In genomic region chr2:218959761-218960195, GRCh38 we compare ENCODE assay signal across 8 cellular contexts. TPM values are rescaled to one million over a fixed set of nuclear protein-coding genes. Genes with fewer than 3 reads are reported as not detected.
A peak's percentile ranks its signal among the peaks of the same experiment; 100 is the strongest.
DNase-seq lines count a peak whose midpoint lies in the region; ATAC-seq and TF ChIP-seq lines count a peak whose summit lies in the region.

No MANE protein-coding gene starts in this region.

- no peaks in the 10 kb centered on the region for H3K79me1 ChIP-seq in mesenchymal stem cell (replicated peaks; ENCODE audit: low read length, poor library complexity, severe bottlenecking)

- H3K4me3 Mint-ChIP-seq in activated T-helper 2 cell treated with anti-CD3 and anti-CD28 coated beads, Interferon-gamma antibody, Interleukin-2, Interleukin-4, amounts not matched to agents 10 μg/mL and 5 μg/mL and 100 μg/mL, durations not matched to agents 14 hours and 24 hours and 36 hours (ENCODE audit: low read depth) = no peak overlapping the region

- BruUV-seq in A673 (replicated peaks; lab: Mats Ljungman, UMichigan) = no TSS peak

- peaks cover 24% of the 10 kb centered on the region for H3K4me1 ChIP-seq in A673 (ENCODE audit: insufficient read depth, low read length, poor library complexity, severe bottlenecking)
- no peaks in the 10 kb centered on the region for H3K4me1 ChIP-seq in GM23248 (ENCODE audit: insufficient read depth)
- peaks cover 13% of the 10 kb centered on the region for H3K4me1 ChIP-seq in mesenchymal stem cell (ENCODE audit: control insufficient read depth, insufficient read depth, low read depth, low read length)

- H3K14ac ChIP-seq in mesenchymal stem cell (ENCODE audit: low read length in 2 of 2) = no peak overlapping the region

- no peak overlapping the region for H4K91ac ChIP-seq in mesenchymal stem cell (ENCODE audit: low read length)

- H3K4me2 ChIP-seq in GM23248 (ENCODE audit: unreplicated experiment) = peak overlapping the region; percentile 80
- H3K4me2 ChIP-seq in mesenchymal stem cell (ENCODE audit: low read length, poor library complexity, severe bottlenecking) = peak overlapping the region; percentile 70

- no peaks in the 10 kb centered on the region for H3K9me2 ChIP-seq in GM23248 (ENCODE audit: insufficient read depth)

- no peak overlapping the region for H3K4ac ChIP-seq in mesenchymal stem cell (ENCODE audit: low read depth in 1 of 2, low read length in 2 of 2)

- peaks cover 74% of the 10 kb centered on the region for H3K27me3 Mint-ChIP-seq in activated T-helper 2 cell treated with anti-CD3 and anti-CD28 coated beads, Interferon-gamma antibody, Interleukin-2, Interleukin-4, amounts not matched to agents 10 μg/mL and 5 μg/mL and 100 μg/mL, durations not matched to agents 14 hours and 24 hours and 36 hours (ENCODE audit: low read depth)

- H3K9ac ChIP-seq in GM23248 (no peak overlapping the region), mesenchymal stem cell (ENCODE audit: low read length) (no peak overlapping the region)

- no peak overlapping the region for H2BK5ac ChIP-seq in mesenchymal stem cell (ENCODE audit: low read depth, low read length, poor library complexity, severe bottlenecking)

- no peak overlapping the region for H2BK15ac ChIP-seq in mesenchymal stem cell (ENCODE audit: low read depth, poor library complexity, severe bottlenecking)

- DNase-seq in A673 (ENCODE audit: low spot score) (no peak), GM23248 (no peak), astrocyte of the cerebellum (ENCODE audit: low read depth) (no peak), mesenchymal stem cell (no peak), left colon (no peak), activated gamma-delta T cell treated with Interleukin-2 at 50 U/mL for 16 hours (no peak), NCI-H2081 (lab: John Stamatoyannopoulos, UW) (no peak)
- DNase-seq in activated T-helper 2 cell treated with anti-CD3 and anti-CD28 coated beads, Interferon-gamma antibody, Interleukin-2, Interleukin-4, amounts not matched to agents 10 μg/mL and 5 μg/mL and 100 μg/mL, durations not matched to agents 14 hours and 24 hours and 36 hours (ENCODE audit: low spot score) = no peak

- H3K4me3 ChIP-seq in A673 (ENCODE audit: low read depth, low read length, poor library complexity, severe bottlenecking) = peak overlapping the region; percentile 53
- peak overlapping the region; percentile 69 for H3K4me3 ChIP-seq in GM23248
- H3K4me3 ChIP-seq in astrocyte of the cerebellum (ENCODE audit: low read depth, low read length) = peak overlapping the region; percentile 19
- H3K4me3 ChIP-seq in mesenchymal stem cell (ENCODE audit: insufficient read depth in 1 of 2, low read depth in 1 of 2, low read length in 2 of 2) = peak overlapping the region; percentile 23 to 58

- peak overlapping the region; percentile 63 for H2AFZ ChIP-seq in GM23248
- no peak overlapping the region for H2AFZ ChIP-seq in mesenchymal stem cell (ENCODE audit: low read depth, low read length)

- WGBS in GM23248 (ENCODE audit: low coverage in 1 of 2, low lambda C conversion rate in 2 of 2, missing lambda C conversion rate in 2 of 2), 2 experiments = 1 to 2% methylated on average over 22 to 34 of the region's 50 CpGs
- WGBS in mesenchymal stem cell = 5% methylated on average over 31 of the region's 50 CpGs

- no peak overlapping the region for H4K8ac ChIP-seq in mesenchymal stem cell (ENCODE audit: low read length)

- ATAC-seq in left colon = no peak

- peak overlapping the region in 1 of 2 experiments; percentile 42 for H3K23ac ChIP-seq in mesenchymal stem cell (ENCODE audit: low read length in 2 of 2)

- H3K9me3 Mint-ChIP-seq in activated T-helper 2 cell treated with anti-CD3 and anti-CD28 coated beads, Interferon-gamma antibody, Interleukin-2, Interleukin-4, amounts not matched to agents 10 μg/mL and 5 μg/mL and 100 μg/mL, durations not matched to agents 14 hours and 24 hours and 36 hours = no peaks in the 10 kb centered on the region

- no peaks in the 10 kb centered on the region; the same call in 1 of the 2 replicates for H3F3A ChIP-seq in GM23248 (ENCODE audit: insufficient read depth)

- no peak overlapping the region for H2AK5ac ChIP-seq in mesenchymal stem cell (ENCODE audit: low read length, severe bottlenecking)

- H3K27ac ChIP-seq in A673 (ENCODE audit: low read depth, low read length, poor library complexity, severe bottlenecking) = no peak overlapping the region
- no peak overlapping the region for H3K27ac ChIP-seq in GM23248
- H3K27ac ChIP-seq in mesenchymal stem cell (ENCODE audit: low read length, poor library complexity, severe bottlenecking) = no peak overlapping the region

- POLR2A ChIA-PET in A673 (lab: Charles Lee; ENCODE audit: low non-redundant PET) = interaction anchor here (0.6 kb wide), 1 partner anchor 428 kb away, joined by 7 read pairs; the partner anchor contains the start of gene DNPEP

- CTCF ChIA-PET in A673 (lab: Charles Lee) = no interaction called here

- no peaks in the 10 kb centered on the region for H3K9me3 ChIP-seq in A673 (ENCODE audit: low read depth, low read length, poor library complexity, severe bottlenecking)
- H3K9me3 ChIP-seq in GM23248 (ENCODE audit: low read depth) = no peaks in the 10 kb centered on the region
- H3K9me3 ChIP-seq in mesenchymal stem cell (ENCODE audit: control insufficient read depth, low read length) = peaks cover 2% of the 10 kb centered on the region

- no peak overlapping the region for H3K18ac ChIP-seq in mesenchymal stem cell (ENCODE audit: low read depth in 1 of 2, low read length in 2 of 2)

- no peaks in the 10 kb centered on the region for H3K4me1 Mint-ChIP-seq in activated T-helper 2 cell treated with anti-CD3 and anti-CD28 coated beads, Interferon-gamma antibody, Interleukin-2, Interleukin-4, amounts not matched to agents 10 μg/mL and 5 μg/mL and 100 μg/mL, durations not matched to agents 14 hours and 24 hours and 36 hours (ENCODE audit: low read depth)

- H2BK120ac ChIP-seq in mesenchymal stem cell (ENCODE audit: low read depth, low read length) = no peak overlapping the region

- no peaks in the 10 kb centered on the region for H3K79me2 ChIP-seq in GM23248 (ENCODE audit: insufficient read depth)

- H3K36me3 ChIP-seq in A673 (ENCODE audit: insufficient read depth, low read length, poor library complexity, severe bottlenecking) = no peaks in the 10 kb centered on the region
- no peaks in the 10 kb centered on the region for H3K36me3 ChIP-seq in GM23248 (ENCODE audit: low read depth)
- H3K36me3 ChIP-seq in mesenchymal stem cell (ENCODE audit: control insufficient read depth in 1 of 2, insufficient read depth in 2 of 2, low read depth in 1 of 2, low read length in 2 of 2) = no peaks in the 10 kb centered on the region

- no peak overlapping the region for H2BK12ac ChIP-seq in mesenchymal stem cell (ENCODE audit: low read length in 2 of 2)

- no peaks in the 10 kb centered on the region for H4K20me1 ChIP-seq in GM23248 (ENCODE audit: insufficient read depth)

- in situ Hi-C loops in GM23248 (cut with MboI) (no loop called here), astrocyte of the cerebellum (cut with HindIII; ENCODE audit: low sequenced_read_pairs) (no loop called here)

- TF ChIP-seq CTCF in A673 (conservative IDR thresholded peaks at IDR 0.05; ENCODE audit: low read depth, low read length) = no peak
- no peak for TF ChIP-seq CTCF in astrocyte of the cerebellum (IDR thresholded peaks at IDR 0.05; ENCODE audit: low read depth, low read length, missing control alignments)

- H3K27me3 ChIP-seq in A673 (replicated peaks; ENCODE audit: insufficient read depth, low read depth, low read length, poor library complexity) = peaks cover 29% of the 10 kb centered on the region
- peaks cover 48% of the 10 kb centered on the region for H3K27me3 ChIP-seq in GM23248 (replicated peaks; ENCODE audit: insufficient read depth)
- H3K27me3 ChIP-seq in mesenchymal stem cell (ENCODE audit: control insufficient read depth in 1 of 2, insufficient read depth in 1 of 2, low read length in 2 of 2) = peaks cover 91 to 94% of the 10 kb centered on the region in 2 experiments

- no peaks in the 10 kb centered on the region for H3K36me3 Mint-ChIP-seq in activated T-helper 2 cell treated with anti-CD3 and anti-CD28 coated beads, Interferon-gamma antibody, Interleukin-2, Interleukin-4, amounts not matched to agents 10 μg/mL and 5 μg/mL and 100 μg/mL, durations not matched to agents 14 hours and 24 hours and 36 hours (ENCODE audit: low read depth)

- no peak overlapping the region for H3K27ac Mint-ChIP-seq in activated T-helper 2 cell treated with anti-CD3 and anti-CD28 coated beads, Interferon-gamma antibody, Interleukin-2, Interleukin-4, amounts not matched to agents 10 μg/mL and 5 μg/mL and 100 μg/mL, durations not matched to agents 14 hours and 24 hours and 36 hours

- intact Hi-C loops in A673 (cut with micrococcal nuclease; ENCODE audit: unreplicated experiment) = no loop called here
- intact Hi-C loops in activated T-helper 2 cell treated with anti-CD3 and anti-CD28 coated beads, Interferon-gamma antibody, Interleukin-2, Interleukin-4, amounts not matched to agents 10 μg/mL and 5 μg/mL and 100 μg/mL, durations not matched to agents 14 hours and 24 hours and 36 hours (cut with micrococcal nuclease) = loop anchor here (1.0 to 10.0 kb wide), 2 partner anchors 22 to 55 kb away; no protein-coding TSS in a partner anchor
- intact Hi-C loops in left colon (cut with DNase I, micrococcal nuclease) = no loop called here

RNA-seq across cellular contexts. Expression of gene CDK5R2, which starts 0.3 kb away (rescaled TPM):
- total RNA-seq in A673 (2021) (0.37 and 0.44 TPM in 2 replicates), left colon (under 1 TPM; 0.22 to 0.37 TPM)
- not detected in 2 replicates for total RNA-seq in GM23248 (2014; rRNA removed; shearing (Covaris generic))
- not detected in 2 replicates for polyA plus RNA-seq in GM23248 (2016; fragmentation: Nextera tagmentation; extraction: Ambion mirVana)
- 0.03 TPM for polyA plus RNA-seq in mesenchymal stem cell (2013, experiment 1 of 2)
- not detected for polyA plus RNA-seq in mesenchymal stem cell (2013, experiment 2 of 2)
- not detected in 2 replicates for total RNA-seq in activated T-helper 2 cell treated with anti-CD3 and anti-CD28 coated beads, Interferon-gamma antibody, Interleukin-2, Interleukin-4, amounts not matched to agents 10 μg/mL and 5 μg/mL and 100 μg/mL, durations not matched to agents 14 hours and 24 hours and 36 hours

RNA-seq across cellular contexts. Expression of gene FEV, which starts 25.2 kb away (rescaled TPM):
- total RNA-seq in A673 (2021) (8.0 and 12.6 TPM in 2 replicates), left colon (1 to 10 TPM; 3.9 to 4.8 TPM)
- not detected in 2 replicates for total RNA-seq in GM23248 (2014; rRNA removed; shearing (Covaris generic))
- polyA plus RNA-seq in GM23248 (2016; fragmentation: Nextera tagmentation; extraction: Ambion mirVana) = not detected in 2 replicates
- not detected for polyA plus RNA-seq in mesenchymal stem cell (2013, experiment 1 of 2)
- not detected for polyA plus RNA-seq in mesenchymal stem cell (2013, experiment 2 of 2)
- total RNA-seq in activated T-helper 2 cell treated with anti-CD3 and anti-CD28 coated beads, Interferon-gamma antibody, Interleukin-2, Interleukin-4, amounts not matched to agents 10 μg/mL and 5 μg/mL and 100 μg/mL, durations not matched to agents 14 hours and 24 hours and 36 hours = not detected in 2 replicates

RNA-seq across cellular contexts. Expression of gene CRYBA2, which starts 33.4 kb away (rescaled TPM):
- total RNA-seq in A673 (2021) = 1.1 and 1.3 TPM in 2 replicates
- total RNA-seq in GM23248 (2014; rRNA removed; shearing (Covaris generic)) = not detected in 2 replicates
- not detected in 2 replicates for polyA plus RNA-seq in GM23248 (2016; fragmentation: Nextera tagmentation; extraction: Ambion mirVana)
- not detected for polyA plus RNA-seq in mesenchymal stem cell (2013, experiment 1 of 2)
- polyA plus RNA-seq in mesenchymal stem cell (2013, experiment 2 of 2) = not detected
- not detected in 2 replicates for total RNA-seq in activated T-helper 2 cell treated with anti-CD3 and anti-CD28 coated beads, Interferon-gamma antibody, Interleukin-2, Interleukin-4, amounts not matched to agents 10 μg/mL and 5 μg/mL and 100 μg/mL, durations not matched to agents 14 hours and 24 hours and 36 hours
- total RNA-seq in left colon = 1 to 10 TPM; 4.1 to 6.9 TPM

Comparison
In these comparisons a context has a peak if more than half of its experiments do, and no peak if none do; other contexts are left out.
1. H3K4me3 ChIP-seq: peak in every context shown above with its lines; median percentile 69 in GM23248; 53 in A673; 40 in mesenchymal stem cell; 19 in astrocyte of the cerebellum.